ENCODE assay signal across 7 cellular contexts in the genomic region with DNA sequence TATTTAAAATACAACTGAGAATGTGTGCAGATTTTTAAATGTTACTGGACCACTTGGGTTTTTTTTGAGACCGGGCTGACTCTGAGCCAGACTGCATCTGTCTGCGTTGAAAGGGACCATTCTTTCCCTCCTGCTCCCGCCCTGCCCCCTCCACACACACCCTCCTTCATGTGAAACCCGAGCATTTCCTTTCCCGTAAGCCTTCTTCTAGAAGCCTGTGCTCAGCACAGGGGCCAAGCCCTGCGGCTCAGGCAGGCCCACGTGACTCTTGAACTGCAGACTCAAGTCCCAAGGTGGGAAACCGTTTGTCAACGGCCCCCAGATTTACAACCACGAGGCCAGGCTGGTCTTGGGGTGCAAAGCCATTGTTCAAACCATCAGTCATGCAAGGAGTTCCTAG.
DNase-seq lines count a peak whose midpoint lies in the region; ATAC-seq and TF ChIP-seq lines count a peak whose summit lies in the region.

No MANE protein-coding gene starts in this region.

- peaks cover 7 to 12% of the 10 kb centered on the region in 2 donors for H3K27me3 Mint-ChIP-seq in effector memory CD8-positive, alpha-beta T cell
- H3K27me3 Mint-ChIP-seq in nephron (ENCODE audit: low read depth) (peaks cover 18% of the 10 kb centered on the region), CD14-positive monocyte (ENCODE audit: low read depth in 3 of 3) (peaks cover 17 to 30% (median 20%) of the 10 kb centered on the region in 3 donors)

- peaks cover 10% of the 10 kb centered on the region for H3K36me3 Mint-ChIP-seq in effector memory CD8-positive, alpha-beta T cell (ENCODE audit: insufficient read depth)
- H3K36me3 Mint-ChIP-seq in nephron (ENCODE audit: low read depth) (no peaks in the 10 kb centered on the region), CD14-positive monocyte (no peaks in the 10 kb centered on the region)

- H3K27me3 ChIP-seq in SK-N-SH (ENCODE audit: insufficient read depth) (peaks cover 26% of the 10 kb centered on the region), aorta (ENCODE audit: control insufficient read depth in 1 of 2, insufficient read depth in 2 of 2, low read length in 1 of 2) (no peaks in the 10 kb centered on the region)

- DNase-seq in SK-N-SH (no peak), aorta (peak; percentile 71 to 76), CD14-positive monocyte (ENCODE audit: low spot score) (no peak), NCI-H1417 treated with DMSO at 0.1 percent for 48 hours (lab: John Stamatoyannopoulos, UW) (no peak)
- peak in 1 of 3 experiments; percentile 27 for DNase-seq in effector memory CD8-positive, alpha-beta T cell

- no peaks in the 10 kb centered on the region for H3K9me3 Mint-ChIP-seq in effector memory CD8-positive, alpha-beta T cell
- no peaks in the 10 kb centered on the region for H3K9me3 Mint-ChIP-seq in nephron
- H3K9me3 Mint-ChIP-seq in CD14-positive monocyte: peaks cover 0 to 7% (median 2%) of the 10 kb centered on the region in 7 donors

- TF ChIP-seq EP300 in SK-N-SH (IDR thresholded peaks at IDR 0.05; ENCODE audit: borderline replicate concordance in 1 of 2, low read depth in 1 of 2, low read length in 1 of 2): no peak

- H3K4me3 ChIP-seq in SK-N-SH (ENCODE audit: low read depth in 2 of 2, low read length in 1 of 2): no peak overlapping the region
- H3K4me3 ChIP-seq in aorta (ENCODE audit: low read length in 2 of 2): no peak overlapping the region

- H3F3A ChIP-seq in SK-N-SH (replicated peaks; ENCODE audit: insufficient read depth): no peaks in the 10 kb centered on the region

- peaks cover 37 to 40% of the 10 kb centered on the region in 2 donors for H3K4me1 Mint-ChIP-seq in effector memory CD8-positive, alpha-beta T cell (ENCODE audit: low read depth in 2 of 2)
- H3K4me1 Mint-ChIP-seq in nephron (peaks cover 32% of the 10 kb centered on the region), CD14-positive monocyte (peaks cover 17% of the 10 kb centered on the region)

- no peaks in the 10 kb centered on the region for H4K20me1 ChIP-seq in SK-N-SH (ENCODE audit: insufficient read depth)

- TF ChIP-seq RAD21 in SK-N-SH (IDR thresholded peaks at IDR 0.05; ENCODE audit: low read length): no peak

- H3K9me3 ChIP-seq in SK-N-SH (no peaks in the 10 kb centered on the region), aorta (ENCODE audit: control insufficient read depth, low read length) (no peaks in the 10 kb centered on the region)

- H3K36me3 ChIP-seq in SK-N-SH (replicated peaks in 1 of 2; ENCODE audit: control insufficient read depth in 1 of 2, insufficient read depth in 2 of 2, low read length in 1 of 2): no peaks in the 10 kb centered on the region
- no peaks in the 10 kb centered on the region for H3K36me3 ChIP-seq in aorta (ENCODE audit: control insufficient read depth in 1 of 2, insufficient read depth in 2 of 2, low read length in 1 of 2)

- POLR2A ChIA-PET in SK-N-SH (lab: Yijun Ruan, JAX): no interaction called here

- peak overlapping the region; percentile 54 to 73 for H3K27ac Mint-ChIP-seq in effector memory CD8-positive, alpha-beta T cell
- H3K27ac Mint-ChIP-seq in nephron (peak overlapping the region; percentile 91 to 95 (median 94)), CD14-positive monocyte (no peak overlapping the region)

- ATAC-seq in GM21825 (IDR thresholded peaks at IDR 0.05; ENCODE audit: unreplicated experiment): peak; percentile 64
- ATAC-seq in effector memory CD8-positive, alpha-beta T cell (replicated peaks): peak; percentile 62
- ATAC-seq in aorta (ENCODE audit: low FRiP score): peak; percentile 75

- WGBS in SK-N-SH (ENCODE audit: low lambda C conversion rate): 23% methylated on average over 10 of the region's 10 CpGs
- 2 to 3% methylated on average over 10 of the region's 10 CpGs for WGBS in aorta, 2 donors

- peak overlapping the region; percentile 41 to 46 for H3K4me3 Mint-ChIP-seq in effector memory CD8-positive, alpha-beta T cell
- H3K4me3 Mint-ChIP-seq in nephron (peak overlapping the region in 2 of 3 experiments; percentile 24 to 49), CD14-positive monocyte (no peak overlapping the region)

- H3K4me2 ChIP-seq in SK-N-SH: no peak overlapping the region

- no peaks in the 10 kb centered on the region for H3K79me2 ChIP-seq in SK-N-SH (ENCODE audit: insufficient read depth)

- no peak overlapping the region for H3K27ac ChIP-seq in SK-N-SH (ENCODE audit: low read depth in 2 of 2, low read length in 1 of 2)
- peak overlapping the region; percentile 2 to 20 for H3K27ac ChIP-seq in aorta (ENCODE audit: low read depth in 1 of 2, low read length in 2 of 2)

- CTCF ChIA-PET in SK-N-SH (lab: Yijun Ruan, JAX): interaction anchor here (1.2 kb wide), 1 partner anchor 9 kb away, joined by 3 read pairs; no protein-coding TSS in a partner anchor

- H3K4me1 ChIP-seq in SK-N-SH (ENCODE audit: control insufficient read depth in 1 of 2, insufficient read depth in 2 of 2, low read depth in 1 of 2, low read length in 1 of 2): peaks cover 0 to 2% of the 10 kb centered on the region in 2 experiments; a peak in 1 of 4 replicates
- no peaks in the 10 kb centered on the region for H3K4me1 ChIP-seq in aorta (ENCODE audit: control insufficient read depth in 1 of 2, insufficient read depth in 2 of 2, low read length in 2 of 2)

- no peak overlapping the region for H2AFZ ChIP-seq in SK-N-SH (ENCODE audit: low read depth)

- TF ChIP-seq CTCF in SK-N-SH (IDR thresholded peaks at IDR 0.05) (no peak), nephron (IDR thresholded peaks at IDR 0.05; ENCODE audit: unreplicated experiment in 3 of 3) (no peak), CD14-positive monocyte (IDR thresholded peaks at IDR 0.05) (no peak)

- no peaks in the 10 kb centered on the region for H3K9me2 ChIP-seq in SK-N-SH

- intact Hi-C loops in aorta (cut with DNase I) (no loop called here), CD14-positive monocyte (cut with micrococcal nuclease) (no loop called here)

- H3K9ac ChIP-seq in SK-N-SH: no peak overlapping the region

TF ChIP-seq in SK-N-SH, 30 proteins besides CTCF, POLR2A, EP300 and RAD21:
- TF ChIP-seq, protein P1, sequence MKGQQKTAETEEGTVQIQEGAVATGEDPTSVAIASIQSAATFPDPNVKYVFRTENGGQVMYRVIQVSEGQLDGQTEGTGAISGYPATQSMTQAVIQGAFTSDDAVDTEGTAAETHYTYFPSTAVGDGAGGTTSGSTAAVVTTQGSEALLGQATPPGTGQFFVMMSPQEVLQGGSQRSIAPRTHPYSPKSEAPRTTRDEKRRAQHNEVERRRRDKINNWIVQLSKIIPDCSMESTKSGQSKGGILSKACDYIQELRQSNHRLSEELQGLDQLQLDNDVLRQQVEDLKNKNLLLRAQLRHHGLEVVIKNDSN (IDR thresholded peaks at IDR 0.05; ENCODE audit: borderline replicate concordance, low read depth): peak; percentile 78
- no peak for TF ChIP-seq SIN3A (IDR thresholded peaks at IDR 0.05; ENCODE audit: borderline replicate concordance, low read depth, low read length)

Comparison
In these comparisons a context has a peak if more than half of its experiments do, and no peak if none do; other contexts are left out.
1. DNase-seq: peak in aorta (2 of 2); none in SK-N-SH (single experiment), CD14-positive monocyte (single experiment) and NCI-H1417 treated with DMSO at 0.1 percent for 48 hours (single experiment).
2. H3K27ac ChIP-seq: peak in aorta (2 of 2); none in SK-N-SH (0 of 2).
3. H3K27ac Mint-ChIP-seq: peak in effector memory CD8-positive, alpha-beta T cell (2 of 2) and nephron (3 of 3); none in CD14-positive monocyte (0 of 7).
4. H3K4me3 Mint-ChIP-seq: peak in effector memory CD8-positive, alpha-beta T cell (2 of 2) and nephron (2 of 3); none in CD14-positive monocyte (0 of 2).
5. Peak in every context shown above with its lines, with median percentiles within 50 percentile points of each other: ATAC-seq.